1 cellular context compared by ENCODE assay signal in genomic region chr11:66958232-66958955, GRCh38.
TF ChIP-seq lines count a peak whose summit lies in the region.

Gene PC (minus strand): TSS chr11:66958383. CDS start chr11:66872159, 86,224 bp downstream.

TF ChIP-seq in K562, 482 proteins besides CTCF, POLR2A, EP300 and RAD21 (continued from another document):
- TF ChIP-seq JUNB (CRISPR knock-in tag; conservative IDR thresholded peaks at IDR 0.05) = no peak
- no peak for TF ChIP-seq PTBP1 (IDR thresholded peaks at IDR 0.05; ENCODE audit: low read depth, low read length)
- no peak for TF ChIP-seq POLR3G (IDR thresholded peaks at IDR 0.05; ENCODE audit: extremely low read depth, insufficient read length, insufficient replicate concordance)
- TF ChIP-seq ELF2 (CRISPR knock-in tag; IDR thresholded peaks at IDR 0.05) = no peak
- no peak for TF ChIP-seq BRD9 (IDR thresholded peaks at IDR 0.05; ENCODE audit: low read depth, partially characterized antibody)
- TF ChIP-seq TSC22D4 (tag; IDR thresholded peaks at IDR 0.05) = no peak
